10 cellular contexts compared by ENCODE assay signal in genomic region chr6:33198853-33199436, GRCh38. TPM values are rescaled to one million over a fixed set of nuclear protein-coding genes. Genes with fewer than 3 reads are reported as not detected.
DNase-seq lines count a peak whose midpoint lies in the region; ATAC-seq and TF ChIP-seq lines count a peak whose summit lies in the region.
"Had no signal": no experiment of that assay in that cellular context is flagged by ENCODE, and none has a peak within 500 bp of the region (broad histone marks: within the 10 kb centered on the region; RNA-seq: fewer than 3 reads in every experiment).

No MANE protein-coding gene starts in this region.

- POLR2A ChIA-PET in activated naive CD8-positive, alpha-beta T cell treated with anti-CD3 and anti-CD28 coated beads, Interleukin-2, amount 10 ng/mL, durations not matched to agents 7 days and 5 days (lab: Charles Lee), result interaction anchor here (0.7 to 1.5 kb wide), 4 partner anchors 9 to 232 kb away, joined by 3 to 6 read pairs (median 4); partner anchors contain the start of gene RGL2

- peak overlapping the region; percentile 98 to 100 for H3K4me3 Mint-ChIP-seq in activated T-cell treated with anti-CD3 and anti-CD28 coated beads, Interleukin-2, amount 50 U/mL, for 72 hours
- peak overlapping the region; percentile 96 for H3K4me3 Mint-ChIP-seq in activated naive CD8-positive, alpha-beta T cell treated with anti-CD3 and anti-CD28 coated beads, Interleukin-2, amount 10 ng/mL, durations not matched to agents 7 days and 5 days

- no peak for TF ChIP-seq CTCF in left lung (IDR thresholded peaks at IDR 0.05)
- no peak for TF ChIP-seq CTCF in tibial artery (IDR thresholded peaks at IDR 0.05)

- H3K27me3 Mint-ChIP-seq in activated T-cell treated with anti-CD3 and anti-CD28 coated beads, Interleukin-2, amount 50 U/mL, for 72 hours (ENCODE audit: low read depth), result no peaks in the 10 kb centered on the region
- no peaks in the 10 kb centered on the region for H3K27me3 Mint-ChIP-seq in activated naive CD8-positive, alpha-beta T cell treated with anti-CD3 and anti-CD28 coated beads, Interleukin-2, amount 10 ng/mL, durations not matched to agents 7 days and 5 days

- H3K9me3 Mint-ChIP-seq in activated T-cell treated with anti-CD3 and anti-CD28 coated beads, Interleukin-2, amount 50 U/mL, for 72 hours, result no peaks in the 10 kb centered on the region
- no peaks in the 10 kb centered on the region for H3K9me3 Mint-ChIP-seq in activated naive CD8-positive, alpha-beta T cell treated with anti-CD3 and anti-CD28 coated beads, Interleukin-2, amount 10 ng/mL, durations not matched to agents 7 days and 5 days

- H3K4me3 ChIP-seq in left lung (peak overlapping the region; percentile 96), tibial artery (peak overlapping the region; percentile 80 to 95)

- peak overlapping the region; percentile 83 for H3K27ac Mint-ChIP-seq in activated T-cell treated with anti-CD3 and anti-CD28 coated beads, Interleukin-2, amount 50 U/mL, for 72 hours
- peak overlapping the region; percentile 88 for H3K27ac Mint-ChIP-seq in activated naive CD8-positive, alpha-beta T cell treated with anti-CD3 and anti-CD28 coated beads, Interleukin-2, amount 10 ng/mL, durations not matched to agents 7 days and 5 days

- H3K27ac ChIP-seq in left lung (peak overlapping the region in 1 of 2 donors; percentile 95), tibial artery (peak overlapping the region; percentile 93 to 94)

- no peaks in the 10 kb centered on the region for H3K9me3 ChIP-seq in left lung
- no peaks in the 10 kb centered on the region for H3K9me3 ChIP-seq in tibial artery

- intact Hi-C loops in left lung (cut with DNase I) (no loop called here), tibial artery (cut with DNase I; ENCODE audit: low total_unique reads) (loop anchor here (5.0 kb wide), 1 partner anchor 37 kb away; no protein-coding TSS in a partner anchor)

- H3K4me1 Mint-ChIP-seq in activated T-cell treated with anti-CD3 and anti-CD28 coated beads, Interleukin-2, amount 50 U/mL, for 72 hours (ENCODE audit: low read depth), result peaks cover 67% of the 10 kb centered on the region
- peaks cover 39% of the 10 kb centered on the region for H3K4me1 Mint-ChIP-seq in activated naive CD8-positive, alpha-beta T cell treated with anti-CD3 and anti-CD28 coated beads, Interleukin-2, amount 10 ng/mL, durations not matched to agents 7 days and 5 days

- peaks cover 26 to 41% of the 10 kb centered on the region in 2 donors for H3K36me3 Mint-ChIP-seq in activated T-cell treated with anti-CD3 and anti-CD28 coated beads, Interleukin-2, amount 50 U/mL, for 72 hours (ENCODE audit: insufficient read depth in 2 of 2)
- H3K36me3 Mint-ChIP-seq in activated naive CD8-positive, alpha-beta T cell treated with anti-CD3 and anti-CD28 coated beads, Interleukin-2, amount 10 ng/mL, durations not matched to agents 7 days and 5 days, result peaks cover 48% of the 10 kb centered on the region

- H3K4me1 ChIP-seq in left lung (peaks cover 34 to 54% of the 10 kb centered on the region in 2 donors), tibial artery (peaks cover 0 to 56% (median 43%) of the 10 kb centered on the region in 4 donors)

- DNase-seq in activated T-cell treated with anti-CD3 and anti-CD28 coated beads, Interleukin-2, amount 50 U/mL, for 72 hours, result no peak
- DNase-seq in activated T-cell treated with anti-CD3 and anti-CD28 coated beads, Interleukin-2, amount 50 U/mL, for 48 hours, result no peak
- no peak for DNase-seq in activated naive CD8-positive, alpha-beta T cell treated with anti-CD3 and anti-CD28 coated beads, Interleukin-2, amount 10 ng/mL, durations not matched to agents 7 days and 5 days
- no peak for DNase-seq in left lung
- no peak for DNase-seq in tibial artery
- DNase-seq in UCSD-AML1 (lab: John Stamatoyannopoulos, UW; ENCODE audit: unreplicated experiment), result no peak
- DNase-seq: EL, head of caudate nucleus had no signal

- H3K36me3 ChIP-seq in left lung (peaks cover 0 to 63% of the 10 kb centered on the region in 2 donors), tibial artery (peaks cover 32 to 61% (median 49%) of the 10 kb centered on the region in 3 donors)

- H3K27me3 ChIP-seq in left lung (no peaks in the 10 kb centered on the region), tibial artery (no peaks in the 10 kb centered on the region)

- ATAC-seq in activated T-cell treated with anti-CD3 and anti-CD28 coated beads, Interleukin-2, amount 50 U/mL, for 72 hours (replicated peaks in 1 of 2), result no peak
- no peak for ATAC-seq in activated naive CD8-positive, alpha-beta T cell treated with anti-CD3 and anti-CD28 coated beads, Interleukin-2, amount 10 ng/mL, durations not matched to agents 7 days and 5 days (ENCODE audit: low read depth)
- ATAC-seq in left lung (no peak), HG03439 (IDR thresholded peaks at IDR 0.05; ENCODE audit: unreplicated experiment) (no peak), GM18873 (IDR thresholded peaks at IDR 0.05; ENCODE audit: low FRiP score, unreplicated experiment) (no peak)

RNA-seq across cellular contexts. Expression of gene RXRB, which starts 1.5 kb away (rescaled TPM):
- 10 to 100 TPM; 55.6 to 57.5 TPM for total RNA-seq in activated T-cell treated with anti-CD3 and anti-CD28 coated beads, Interleukin-2, amount 50 U/mL, for 72 hours
- 10 to 100 TPM; 54.6 to 60.0 TPM for total RNA-seq in activated naive CD8-positive, alpha-beta T cell treated with anti-CD3 and anti-CD28 coated beads, Interleukin-2, amount 10 ng/mL, durations not matched to agents 7 days and 5 days
- total RNA-seq in left lung, result 10 to 100 TPM; 35.4 to 37.1 TPM

RNA-seq across cellular contexts. Expression of gene SLC39A7, which starts 1.7 kb away (rescaled TPM):
- 10 to 100 TPM; 56.1 to 58.3 TPM for total RNA-seq in activated T-cell treated with anti-CD3 and anti-CD28 coated beads, Interleukin-2, amount 50 U/mL, for 72 hours
- total RNA-seq in activated naive CD8-positive, alpha-beta T cell treated with anti-CD3 and anti-CD28 coated beads, Interleukin-2, amount 10 ng/mL, durations not matched to agents 7 days and 5 days, result 10 to 100 TPM; 41.7 to 44.8 TPM
- total RNA-seq in left lung, result 100 to 1,000 TPM; 131 to 149 TPM

RNA-seq across cellular contexts. Expression of gene HSD17B8, which starts 5.5 kb away (rescaled TPM):
- total RNA-seq in activated T-cell treated with anti-CD3 and anti-CD28 coated beads, Interleukin-2, amount 50 U/mL, for 72 hours, result 10 to 100 TPM; 35.8 to 36.0 TPM
- 10 to 100 TPM; 21.1 to 21.8 TPM for total RNA-seq in activated naive CD8-positive, alpha-beta T cell treated with anti-CD3 and anti-CD28 coated beads, Interleukin-2, amount 10 ng/mL, durations not matched to agents 7 days and 5 days
- total RNA-seq in left lung, result 10 to 100 TPM; 13.5 to 14.0 TPM

RNA-seq across cellular contexts. Expression of gene COL11A2, which starts 6.7 kb away (rescaled TPM):
- 1 to 10 TPM; 2.5 to 3.2 TPM for total RNA-seq in activated T-cell treated with anti-CD3 and anti-CD28 coated beads, Interleukin-2, amount 50 U/mL, for 72 hours
- 1 to 10 TPM in 1 of 2 experiments, under 1 TPM in 1; 1.00 to 1.1 TPM for total RNA-seq in activated naive CD8-positive, alpha-beta T cell treated with anti-CD3 and anti-CD28 coated beads, Interleukin-2, amount 10 ng/mL, durations not matched to agents 7 days and 5 days
- under 1 TPM; 0.45 to 0.87 TPM for total RNA-seq in left lung

RNA-seq across cellular contexts. Expression of gene RING1, which starts 9.4 kb away (rescaled TPM):
- 10 to 100 TPM; 30.1 to 37.7 TPM for total RNA-seq in activated T-cell treated with anti-CD3 and anti-CD28 coated beads, Interleukin-2, amount 50 U/mL, for 72 hours
- 10 to 100 TPM; 41.2 to 41.8 TPM for total RNA-seq in activated naive CD8-positive, alpha-beta T cell treated with anti-CD3 and anti-CD28 coated beads, Interleukin-2, amount 10 ng/mL, durations not matched to agents 7 days and 5 days
- total RNA-seq in left lung, result 10 to 100 TPM; 37.4 to 41.4 TPM
